In the genomic region with DNA sequence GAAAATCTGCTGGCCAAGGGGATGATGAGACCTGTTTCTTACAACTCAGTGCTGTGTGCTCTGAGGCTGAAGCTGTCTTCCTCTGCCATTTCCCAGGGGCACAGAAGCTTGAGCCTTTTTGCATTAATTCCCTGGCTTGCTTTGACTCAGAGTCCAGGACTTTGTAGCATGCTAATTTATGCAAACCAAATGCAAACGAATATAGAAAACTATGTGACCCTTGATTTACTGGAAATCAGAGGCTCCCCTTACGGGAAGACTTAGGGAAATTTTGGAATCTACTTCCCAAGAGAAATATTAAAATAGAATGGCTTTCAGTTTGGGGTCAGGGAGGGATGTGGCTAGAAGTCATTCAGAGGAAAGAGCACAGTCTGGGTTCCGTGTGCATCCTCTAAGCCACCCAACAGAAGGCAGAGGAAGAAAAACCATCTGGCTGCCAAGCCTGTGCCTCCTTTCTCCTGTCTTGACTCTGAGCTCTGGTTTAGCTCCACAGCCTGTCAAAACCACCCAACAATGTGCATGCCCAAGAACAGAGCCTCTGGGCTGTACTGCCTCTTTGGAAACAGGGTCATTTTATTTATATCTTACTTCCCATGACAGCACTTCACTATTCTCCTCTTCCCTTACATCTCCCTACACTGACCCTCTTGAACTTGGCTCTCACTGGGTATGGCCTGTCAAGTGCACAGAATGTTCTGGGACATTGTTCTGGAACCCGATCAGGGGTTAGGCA, we compare ENCODE assay signal across 14 cellular contexts. TPM values are rescaled to one million over a fixed set of nuclear protein-coding genes. Genes with fewer than 3 reads are reported as not detected.
DNase-seq lines count a peak whose midpoint lies in the region; ATAC-seq and TF ChIP-seq lines count a peak whose summit lies in the region.
"Had no signal": no experiment of that assay in that cellular context is flagged by ENCODE, and none has a peak within 500 bp of the region (broad histone marks: within the 10 kb centered on the region; RNA-seq: fewer than 3 reads in every experiment).

No MANE protein-coding gene starts in this region.

- DNase-seq in GM23248 (peak; percentile 68), adrenal gland (peak in 2 of 7 donors; percentile 39 to 42), heart right ventricle (peak in 1 of 2 donors; percentile 54), spleen (no peak), globus pallidus (ENCODE audit: low spot score) (no peak), A172 (ENCODE audit: low spot score) (no peak), NCI-H748 treated with DMSO at 0.1 percent for 48 hours (lab: John Stamatoyannopoulos, UW) (no peak), SHP77 treated with DMSO at 0.1 percent for 48 hours (lab: John Stamatoyannopoulos, UW) (no peak)
- DNase-seq: activated CD4-positive, alpha-beta T cell treated with anti-CD3 and anti-CD28 coated beads for 4 hours; activated naive CD4-positive, alpha-beta T cell treated with anti-CD3 and anti-CD28 coated beads, Interleukin-2, amount 10 ng/mL, durations not matched to agents 7 days and 5 days; kidney glomerular epithelial cell; NCI-H1417; SHP77 had no signal

- in situ Hi-C loops in GM23248 (cut with MboI), result no loop called here

- H3K4me1 ChIP-seq in GM23248 (ENCODE audit: insufficient read depth) (peaks cover 27% of the 10 kb centered on the region), adrenal gland (replicated peaks in 1 of 2) (peaks cover 10 to 13% of the 10 kb centered on the region in 2 donors), heart right ventricle (peaks cover 15 to 60% (median 47%) of the 10 kb centered on the region in 9 donors), spleen (peaks cover 14 to 34% (median 28%) of the 10 kb centered on the region in 6 donors)

- H3K27me3 ChIP-seq in GM23248 (replicated peaks; ENCODE audit: insufficient read depth), result no peaks in the 10 kb centered on the region
- H3K27me3 ChIP-seq in adrenal gland, result no peaks in the 10 kb centered on the region
- H3K27me3 ChIP-seq in heart right ventricle, result no peaks in the 10 kb centered on the region
- H3K27me3 ChIP-seq in spleen (replicated peaks in 1 of 7), result no peaks in the 10 kb centered on the region

- peak; percentile 64 to 94 (median 78) for ATAC-seq in heart right ventricle
- ATAC-seq: sciatic nerve had no signal

- H3K9ac ChIP-seq in GM23248, result peak overlapping the region; percentile 65

- no peaks in the 10 kb centered on the region for H4K20me1 ChIP-seq in GM23248 (ENCODE audit: insufficient read depth)

- no peaks in the 10 kb centered on the region for H3K9me2 ChIP-seq in GM23248 (ENCODE audit: insufficient read depth)

- 37 to 38% methylated on average over 4 of the region's 4 CpGs for WGBS in GM23248 (ENCODE audit: low coverage in 1 of 2, low lambda C conversion rate in 2 of 2, missing lambda C conversion rate in 2 of 2), 2 experiments
- WGBS in adrenal gland, 4 donors, result 26 to 43% (median 34%) methylated on average over 4 of the region's 4 CpGs
- 17 to 24% methylated on average over 4 of the region's 4 CpGs for WGBS in heart right ventricle, 2 donors
- WGBS in spleen, 5 donors, result 38 to 45% (median 43%) methylated on average over 4 of the region's 4 CpGs

- peak overlapping the region; percentile 49 for H3K4me2 ChIP-seq in GM23248 (ENCODE audit: unreplicated experiment)

- H3K9me3 ChIP-seq in GM23248 (ENCODE audit: low read depth) (no peaks in the 10 kb centered on the region), adrenal gland (replicated peaks in 1 of 3) (no peaks in the 10 kb centered on the region), heart right ventricle (peaks cover 0 to 20% (median 0%) of the 10 kb centered on the region in 11 donors), spleen (peaks cover 0 to 14% (median 8%) of the 10 kb centered on the region in 8 donors)

- H3K27ac ChIP-seq in GM23248, result peak overlapping the region; percentile 61
- H3K27ac ChIP-seq in adrenal gland, result peak overlapping the region in 4 of 5 donors; percentile 36 to 90 (median 66)
- H3K27ac ChIP-seq in heart right ventricle, result peak overlapping the region; percentile 71 to 90 (median 84)
- H3K27ac ChIP-seq in spleen, result peak overlapping the region; percentile 48 to 85 (median 75)

- TF ChIP-seq CTCF in adrenal gland (IDR thresholded peaks at IDR 0.05) (no peak), heart right ventricle (IDR thresholded peaks at IDR 0.05) (no peak), spleen (IDR thresholded peaks at IDR 0.05 in 8 of 11, conservative IDR thresholded peaks at IDR 0.05 in 3 of 11) (no peak)

- H3K4me3 ChIP-seq in GM23248, result no peak overlapping the region
- no peak overlapping the region for H3K4me3 ChIP-seq in adrenal gland
- H3K4me3 ChIP-seq in heart right ventricle, result peak overlapping the region in 7 of 10 donors; percentile 4 to 43 (median 32)
- H3K4me3 ChIP-seq in spleen, result peak overlapping the region in 4 of 8 donors; percentile 15 to 43 (median 25)

- intact Hi-C loops in adrenal gland (cut with DNase I) (no loop called here), heart right ventricle (cut with DNase I) (no loop called here), spleen (cut with DNase I; ENCODE audit: low total_unique reads) (no loop called here)

- no peaks in the 10 kb centered on the region for H3K36me3 ChIP-seq in GM23248 (ENCODE audit: low read depth)
- H3K36me3 ChIP-seq in adrenal gland (replicated peaks in 1 of 2), result no peaks in the 10 kb centered on the region
- no peaks in the 10 kb centered on the region for H3K36me3 ChIP-seq in heart right ventricle
- no peaks in the 10 kb centered on the region for H3K36me3 ChIP-seq in spleen

- no peaks in the 10 kb centered on the region for H3K79me2 ChIP-seq in GM23248 (ENCODE audit: insufficient read depth)

- no peak for TF ChIP-seq POLR2A in adrenal gland (IDR thresholded peaks at IDR 0.05)
- TF ChIP-seq POLR2A in spleen (IDR thresholded peaks at IDR 0.05), result no peak

- H2AFZ ChIP-seq in GM23248, result no peak overlapping the region

- peaks cover 14% of the 10 kb centered on the region; the same call in 1 of the 2 replicates for H3F3A ChIP-seq in GM23248 (ENCODE audit: insufficient read depth)

RNA-seq across cellular contexts. Expression of a gene that starts 30.0 kb away (rescaled TPM):
- total RNA-seq in GM23248 (2014; rRNA removed; shearing (Covaris generic)), result 0.86 and 4.9 TPM in 2 replicates
- polyA plus RNA-seq in GM23248 (2016; fragmentation: Nextera tagmentation; extraction: Ambion mirVana), result 1.5 and 1.7 TPM in 2 replicates
- total RNA-seq in adrenal gland, result 10 to 100 TPM in 3 of 8 donors, 1 to 10 TPM in 5; 3.6 to 13.4 (median 8.1) TPM
- polyA plus RNA-seq in adrenal gland, result 10 to 100 TPM; 13.4 to 19.7 (median 14.5) TPM
- total RNA-seq in heart right ventricle, result 100 to 1,000 TPM in 1 of 10 donors, 10 to 100 TPM in 8, 1 to 10 TPM in 1; 8.4 to 684 (median 25.9) TPM
- 10 to 100 TPM; 16.9 to 40.0 TPM for polyA plus RNA-seq in heart right ventricle
- 10 to 100 TPM in 3 of 7 donors, 1 to 10 TPM in 4; 1.4 to 31.8 (median 8.3) TPM for total RNA-seq in spleen
- polyA plus RNA-seq in spleen, result 10 to 100 TPM in 1 of 3 donors, 1 to 10 TPM in 2; 2.4 to 10.7 (median 4.5) TPM
- 0.86 and 1.0 TPM in 2 replicates for total RNA-seq in A172 (2014; rRNA removed; shearing (Covaris generic))

Comparison
In these comparisons a context has a peak if more than half of its experiments do, and no peak if none do; other contexts are left out.
1. H3K4me3 ChIP-seq: peak in heart right ventricle (7 of 10); none in GM23248 (single experiment) and adrenal gland (0 of 4).
2. Peak in every context shown above with its lines, with median percentiles within 50 percentile points of each other: H3K27ac ChIP-seq.